ENCODE assay signal across 13 cellular contexts in the genomic region with DNA sequence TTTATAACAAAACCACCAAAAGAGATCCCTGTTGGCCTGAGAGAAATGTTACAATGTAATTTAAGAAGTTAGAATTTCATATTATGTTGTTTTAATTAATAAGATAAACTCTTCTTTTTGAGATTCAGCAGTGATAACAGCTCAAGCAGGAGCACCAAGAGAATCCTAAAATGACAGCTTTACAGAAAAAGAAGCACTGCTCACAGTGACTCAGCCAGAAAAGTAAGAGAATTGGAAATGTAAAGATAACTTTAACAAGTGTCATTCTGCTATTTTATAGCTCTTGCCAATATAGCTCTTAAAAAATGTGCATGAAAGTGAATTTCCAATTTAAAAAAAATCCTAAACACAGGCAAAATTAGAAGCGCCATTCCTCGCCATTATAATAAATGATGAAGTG.
DNase-seq lines count a peak whose midpoint lies in the region; ATAC-seq and TF ChIP-seq lines count a peak whose summit lies in the region.
"Had no signal": no experiment of that assay in that cellular context is flagged by ENCODE, and none has a peak within 500 bp of the region (broad histone marks: within the 10 kb centered on the region; RNA-seq: fewer than 3 reads in every experiment).

No MANE protein-coding gene starts in this region.

- peak overlapping the region; percentile 95 for H2BK5ac ChIP-seq in IMR-90 (ENCODE audit: low read depth, low read length, poor library complexity, severe bottlenecking)

- peak overlapping the region; percentile 94; the same call in 1 of the 2 replicates for H3K18ac ChIP-seq in IMR-90 (ENCODE audit: low read depth, low read length)

- H3K9me3 ChIP-seq in IMR-90 (ENCODE audit: control insufficient read depth, insufficient read depth, low read length) (no peaks in the 10 kb centered on the region), SU-DHL-6 (ENCODE audit: insufficient read depth, low read length) (no peaks in the 10 kb centered on the region)
- H3K9me3 ChIP-seq: MG63 had no signal

- H3K9ac ChIP-seq in IMR-90 (ENCODE audit: low read depth, low read length) (no peak overlapping the region), SU-DHL-6 (ENCODE audit: low read length) (no peak overlapping the region)

- H3K4ac ChIP-seq in IMR-90 (ENCODE audit: low read depth, low read length): no peak overlapping the region; the same call in 1 of the 2 replicates

- H4K5ac ChIP-seq in IMR-90 (ENCODE audit: low read depth, low read length): peak overlapping the region; percentile 94; the same call in 1 of the 2 replicates

- H3K4me3 ChIP-seq in IMR-90 (ENCODE audit: insufficient read depth, low read depth, low read length) (no peak overlapping the region), SU-DHL-6 (ENCODE audit: insufficient read depth, low read length, poor library complexity, severe bottlenecking) (no peak overlapping the region)
- H3K4me3 ChIP-seq: GM23338, MG63 had no signal

- no peaks in the 10 kb centered on the region for H3K79me1 ChIP-seq in IMR-90 (ENCODE audit: low read depth in 1 of 2, low read length in 2 of 2)

- H3F3A ChIP-seq in SU-DHL-6 (ENCODE audit: insufficient read depth): 0 out of 2 replicates have a peak, but pooled peaks cover 4% of the 10 kb centered on the region

- BruUV-seq in IMR-90 (replicated peaks; lab: Mats Ljungman, UMichigan): no TSS peak

- H4K20me1 ChIP-seq in IMR-90 (ENCODE audit: insufficient read depth, low read length): no peaks in the 10 kb centered on the region; the same call in 1 of the 2 replicates
- no peaks in the 10 kb centered on the region for H4K20me1 ChIP-seq in SU-DHL-6 (ENCODE audit: low read depth, low read length)

- H4K8ac ChIP-seq in IMR-90 (ENCODE audit: low read depth in 2 of 2, low read length in 2 of 2): peak overlapping the region; percentile 88; a peak in 2 of 4 replicates

- H2BK120ac ChIP-seq in IMR-90 (ENCODE audit: low read depth, low read length): peak overlapping the region; percentile 88

- dilution Hi-C loops in IMR-90 (cut with HindIII; ENCODE audit: low sequenced_read_pairs, unreplicated experiment): no loop called here

- H2BK20ac ChIP-seq in IMR-90 (ENCODE audit: low read depth, low read length): peak overlapping the region; percentile 84; the same call in 1 of the 2 replicates

- H3K27me3 ChIP-seq in IMR-90 (ENCODE audit: control insufficient read depth, insufficient read depth, low read length): no peaks in the 10 kb centered on the region
- H3K27me3 ChIP-seq in SU-DHL-6 (ENCODE audit: low read length): no peaks in the 10 kb centered on the region
- H3K27me3 ChIP-seq: MG63 had no signal

- intact Hi-C loops in IMR-90 (cut with micrococcal nuclease): loop anchor here (10.0 kb wide), 1 partner anchor 260 kb away; no protein-coding TSS in a partner anchor

- H3K36me3 ChIP-seq in IMR-90 (ENCODE audit: control insufficient read depth, insufficient read depth, low read length): no peaks in the 10 kb centered on the region
- no peaks in the 10 kb centered on the region for H3K36me3 ChIP-seq in SU-DHL-6 (ENCODE audit: low read length)
- H3K36me3 ChIP-seq: MG63 had no signal

- H3K79me2 ChIP-seq in SU-DHL-6 (ENCODE audit: insufficient read depth, low read length): no peaks in the 10 kb centered on the region

- CTCF ChIA-PET in IMR-90 (lab: Yijun Ruan, JAX): no interaction called here

- TF ChIP-seq POLR2A in IMR-90 (IDR thresholded peaks at IDR 0.05; ENCODE audit: low read depth, low read length): no peak

- no CpG with 5 or more reads among the region's 2 CpGs for WGBS in IMR-90 (ENCODE audit: extremely low coverage in 2 of 2, insufficient read length in 1 of 2), 2 experiments

- POLR2A ChIA-PET in IMR-90 (lab: Charles Lee; ENCODE audit: unreplicated experiment): no interaction called here

- no peak overlapping the region; the same call in 1 of the 2 replicates for H3K14ac ChIP-seq in IMR-90 (replicated peaks; ENCODE audit: low read depth, low read length)

- peaks cover 16% of the 10 kb centered on the region for H3K9me1 ChIP-seq in IMR-90 (ENCODE audit: insufficient read depth, low read length)

- DNase-seq in IMR-90 (peak; percentile 41), fibroblast of peridontal ligament (ENCODE audit: extremely low read depth) (peak; percentile 33), NCI-H1694 treated with DMSO at 0.1 percent for 48 hours (lab: John Stamatoyannopoulos, UW) (no peak), C1 segment of cervical spinal cord (lab: John Stamatoyannopoulos, UW) (no peak), Ammon's horn (ENCODE audit: low spot score) (no peak)
- DNase-seq: KBM-7, NCI-H1092 treated with DMSO at 0.1 percent for 48 hours, NCI-H1694 had no signal

- H3K27ac ChIP-seq in IMR-90 (ENCODE audit: insufficient read depth, low read length) (no peak overlapping the region), SU-DHL-6 (ENCODE audit: low read depth, low read length) (peak overlapping the region; percentile 60)

- no peak overlapping the region for H3K23ac ChIP-seq in IMR-90 (ENCODE audit: low read depth, low read length)

- no peak overlapping the region for H2AK5ac ChIP-seq in IMR-90 (ENCODE audit: low read depth, low read length)

- no peak for TF ChIP-seq RAD21 in IMR-90 (IDR thresholded peaks at IDR 0.05; ENCODE audit: low read length)

- peaks cover 28% of the 10 kb centered on the region for H3K4me1 ChIP-seq in IMR-90 (ENCODE audit: control insufficient read depth, insufficient read depth, low read length)

- TF ChIP-seq CTCF in IMR-90 (conservative IDR thresholded peaks at IDR 0.05; ENCODE audit: low read depth, low read length) (no peak), SU-DHL-6 (IDR thresholded peaks at IDR 0.05; ENCODE audit: insufficient read depth, low read length, poor library complexity, severe bottlenecking) (no peak)

- no peak overlapping the region for H3K4me2 ChIP-seq in IMR-90 (ENCODE audit: low read depth, low read length)
- H3K4me2 ChIP-seq in SU-DHL-6 (ENCODE audit: low read depth, low read length, poor library complexity, severe bottlenecking): peak overlapping the region; percentile 42
- H3K4me2 ChIP-seq: GM23338 had no signal

- ATAC-seq in IMR-90 (ENCODE audit: low read depth) (no peak), HG02970 (IDR thresholded peaks at IDR 0.05; ENCODE audit: low FRiP score, unreplicated experiment) (no peak)
- ATAC-seq: GM23338, Panc1 had no signal

- H2BK15ac ChIP-seq in IMR-90 (ENCODE audit: low read depth, low read length): peak overlapping the region; percentile 97; the same call in 2 of the 3 replicates

- H2AK9ac ChIP-seq in IMR-90 (replicated peaks; ENCODE audit: low read depth, low read length, poor library complexity): no peak overlapping the region

- H3K9me2 ChIP-seq in SU-DHL-6 (replicated peaks; ENCODE audit: insufficient read depth, low read length): no peaks in the 10 kb centered on the region; the same call in 1 of the 2 replicates

- in situ Hi-C loops in IMR-90 (cut with MboI; ENCODE audit: low sequenced_read_pairs): no loop called here

- no peak overlapping the region for H2AFZ ChIP-seq in IMR-90 (replicated peaks; ENCODE audit: low read length, poor library complexity)
- no peak overlapping the region for H2AFZ ChIP-seq in SU-DHL-6 (ENCODE audit: low read depth, low read length, severe bottlenecking)
- H2AFZ ChIP-seq: GM23338 had no signal

- peak overlapping the region; percentile 86; the same call in 1 of the 2 replicates for H4K91ac ChIP-seq in IMR-90 (ENCODE audit: insufficient read depth, low read depth, low read length)

- no peak overlapping the region for H3K56ac ChIP-seq in IMR-90 (ENCODE audit: extremely low read depth, insufficient read depth, low read length)

TF ChIP-seq in IMR-90, 13 proteins besides CTCF, POLR2A, EP300 and RAD21:
- no peak for TF ChIP-seq BHLHE40 (IDR thresholded peaks at IDR 0.05; ENCODE audit: low read depth, low read length)
- no peak for TF ChIP-seq RFX5 (IDR thresholded peaks at IDR 0.05; ENCODE audit: low read depth, low read length)
- TF ChIP-seq, protein P1, sequence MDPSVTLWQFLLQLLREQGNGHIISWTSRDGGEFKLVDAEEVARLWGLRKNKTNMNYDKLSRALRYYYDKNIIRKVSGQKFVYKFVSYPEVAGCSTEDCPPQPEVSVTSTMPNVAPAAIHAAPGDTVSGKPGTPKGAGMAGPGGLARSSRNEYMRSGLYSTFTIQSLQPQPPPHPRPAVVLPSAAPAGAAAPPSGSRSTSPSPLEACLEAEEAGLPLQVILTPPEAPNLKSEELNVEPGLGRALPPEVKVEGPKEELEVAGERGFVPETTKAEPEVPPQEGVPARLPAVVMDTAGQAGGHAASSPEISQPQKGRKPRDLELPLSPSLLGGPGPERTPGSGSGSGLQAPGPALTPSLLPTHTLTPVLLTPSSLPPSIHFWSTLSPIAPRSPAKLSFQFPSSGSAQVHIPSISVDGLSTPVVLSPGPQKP (IDR thresholded peaks at IDR 0.05; ENCODE audit: borderline replicate concordance, low read depth, low read length): no peak
- no peak for TF ChIP-seq SMC3 (IDR thresholded peaks at IDR 0.05; ENCODE audit: low read depth, low read length)
- peak; percentile 34; the same call in 1 of the 2 replicates for TF ChIP-seq MAFK (IDR thresholded peaks at IDR 0.05; ENCODE audit: low read depth, low read length)
- TF ChIP-seq CEBPB (IDR thresholded peaks at IDR 0.05; ENCODE audit: low read depth, low read length): no peak
- TF ChIP-seq NFE2L2 (IDR thresholded peaks at IDR 0.05; ENCODE audit: low read depth, low read length): peak; percentile 91

Comparison
In these comparisons a context has a peak if more than half of its experiments do, and no peak if none do; other contexts are left out.
1. DNase-seq: peak in IMR-90 (single experiment) and fibroblast of peridontal ligament (single experiment); none in NCI-H1694 treated with DMSO at 0.1 percent for 48 hours (single experiment), C1 segment of cervical spinal cord (0 of 14) and Ammon's horn (single experiment).